Comparison of ENCODE assay signal across 12 cellular contexts in the genomic region with DNA sequence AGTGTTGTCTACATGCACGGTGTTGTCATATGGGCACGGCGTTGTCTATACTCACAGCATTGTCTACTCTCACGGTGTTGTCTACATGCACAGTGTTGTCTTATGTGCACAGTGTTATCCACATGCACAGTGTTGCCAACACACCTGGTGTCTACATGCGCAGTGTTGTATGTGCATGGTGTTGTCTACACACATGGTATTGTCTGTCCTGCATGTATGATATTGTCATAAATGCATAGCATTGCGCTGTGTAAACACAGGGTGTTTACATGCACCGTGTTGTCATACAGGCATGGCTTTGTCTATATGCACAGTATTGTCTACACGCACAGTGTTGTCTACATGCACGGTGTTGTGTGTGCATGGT.
"Had no signal": no experiment of that assay in that cellular context is flagged by ENCODE, and none has a peak within 500 bp of the region (broad histone marks: within the 10 kb centered on the region; RNA-seq: fewer than 3 reads in every experiment).

No MANE protein-coding gene starts in this region.

- H3K4me3 ChIP-seq: adrenal gland, cardiac muscle cell, colonic mucosa, tibial nerve had no signal

- ATAC-seq: activated CD4-positive, alpha-beta T cell treated with anti-CD3 and anti-CD28 coated beads for 36 hours; esophagus mucosa; naive thymus-derived CD8-positive, alpha-beta T cell had no signal

- H3K9me3 ChIP-seq: adrenal gland, colonic mucosa, tibial nerve had no signal

- DNase-seq: activated CD4-positive, alpha-beta memory T cell treated with anti-CD3 and anti-CD28 coated beads for 36 hours; activated CD4-positive, alpha-beta T cell treated with anti-CD3 and anti-CD28 coated beads for 36 hours; activated CD8-positive, alpha-beta memory T cell treated with anti-CD3 and anti-CD28 coated beads, Interleukin-2, amount 10 ng/mL, durations not matched to agents 7 days and 5 days; activated T-cell treated with anti-CD3 and anti-CD28 coated beads, Interleukin-2, amount 50 U/mL, for 1 hour; adrenal gland; colonic mucosa; naive thymus-derived CD8-positive, alpha-beta T cell; retina; stimulated activated CD4-positive, alpha-beta T cell treated with anti-CD3 and anti-CD28 coated beads, Interleukin-2, amount 100 ng/mL, for 48 hours had no signal

- H3K36me3 ChIP-seq: adrenal gland, colonic mucosa had no signal

- H3K27me3 ChIP-seq: adrenal gland, cardiac muscle cell, colonic mucosa, tibial nerve had no signal

- H3K27ac ChIP-seq: adrenal gland, cardiac muscle cell, colonic mucosa, tibial nerve had no signal

- H3K4me1 ChIP-seq: colonic mucosa had no signal
